14 cellular contexts compared by ENCODE assay signal in the genomic region with DNA sequence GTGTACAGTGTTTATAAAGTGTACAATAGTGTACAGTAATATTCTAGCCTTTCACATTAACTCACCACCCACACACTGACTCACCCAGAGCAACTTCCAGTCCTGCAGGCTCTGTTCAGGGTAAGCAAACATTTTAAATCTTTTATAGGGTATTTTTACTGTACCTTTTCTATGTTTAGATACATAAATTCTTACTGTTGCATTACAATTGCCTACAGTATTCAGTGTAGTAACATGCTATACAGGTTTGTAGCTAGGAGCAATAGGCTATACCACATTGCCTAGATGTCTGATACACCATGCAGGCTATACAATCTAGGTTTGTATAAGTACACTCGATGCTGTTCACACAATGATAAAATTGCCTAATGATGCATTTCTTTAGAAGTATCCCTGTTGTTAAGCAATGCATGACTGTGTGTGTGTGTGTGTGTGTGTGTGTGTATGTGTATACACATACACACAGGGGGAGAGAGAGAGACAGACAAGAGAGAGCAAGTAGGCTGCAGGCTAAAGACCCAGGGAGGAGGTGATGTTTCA.
DNase-seq lines count a peak whose midpoint lies in the region; ATAC-seq and TF ChIP-seq lines count a peak whose summit lies in the region.
"Had no signal": no experiment of that assay in that cellular context is flagged by ENCODE, and none has a peak within 500 bp of the region (broad histone marks: within the 10 kb centered on the region; RNA-seq: fewer than 3 reads in every experiment).

No MANE protein-coding gene starts in this region.

- CTCF ChIA-PET in activated CD8-positive, alpha-beta T cell treated with anti-CD3 and anti-CD28 coated beads for 36 hours (lab: Charles Lee), result no interaction called here

- H3K4me3 ChIP-seq in fibroblast of villous mesenchyme (ENCODE audit: low read depth, low read length), result no peak overlapping the region
- H3K4me3 ChIP-seq: spleen, uterus had no signal

- no peaks in the 10 kb centered on the region for H3K36me3 Mint-ChIP-seq in activated CD8-positive, alpha-beta T cell treated with anti-CD3 and anti-CD28 coated beads for 36 hours (ENCODE audit: low read depth)
- H3K36me3 Mint-ChIP-seq: CD8-positive, alpha-beta T cell had no signal

- peak; percentile 19 for DNase-seq in stimulated activated CD4-positive, alpha-beta T cell treated with anti-CD3 and anti-CD28 coated beads, Interleukin-1b, Interleukin-23, amount 100 ng/mL, for 48 hours
- no peak for DNase-seq in stimulated activated CD4-positive, alpha-beta T cell treated with anti-CD3 and anti-CD28 coated beads, Interleukin-12 subunit alpha, Interleukin-12 subunit beta, amount 100 ng/mL, for 4 hours
- DNase-seq in activated CD8-positive, alpha-beta T cell treated with anti-CD3 and anti-CD28 coated beads for 36 hours, result peak; percentile 62
- peak; percentile 44 for DNase-seq in fibroblast of villous mesenchyme (ENCODE audit: low read depth)
- no peak for DNase-seq in NCI-H2171 treated with DMSO at 0.1 percent for 48 hours (lab: John Stamatoyannopoulos, UW)
- no peak for DNase-seq in ACHN
- no peak for DNase-seq in activated T-cell treated with anti-CD3 and anti-CD28 coated beads, Interleukin-2, amount 50 U/mL, for 48 hours
- DNase-seq: activated CD8-positive, alpha-beta memory T cell treated with anti-CD3 and anti-CD28 coated beads, Interleukin-2, amount 50 U/mL, for 48 hours; CD8-positive, alpha-beta T cell; NCI-H2029 treated with DMSO at 0.1 percent for 48 hours; spleen; uterus had no signal

- peaks cover 5% of the 10 kb centered on the region for H3K27me3 Mint-ChIP-seq in activated CD8-positive, alpha-beta T cell treated with anti-CD3 and anti-CD28 coated beads for 36 hours

- intact Hi-C loops in activated CD8-positive, alpha-beta T cell treated with anti-CD3 and anti-CD28 coated beads for 36 hours (cut with micrococcal nuclease), result no loop called here

- ATAC-seq in activated CD8-positive, alpha-beta T cell treated with anti-CD3 and anti-CD28 coated beads for 36 hours, result peak; percentile 47
- no peak for ATAC-seq in HG02571 (IDR thresholded peaks at IDR 0.05; ENCODE audit: unreplicated experiment)
- ATAC-seq: CD8-positive, alpha-beta T cell had no signal

- TF ChIP-seq CTCF in activated CD8-positive, alpha-beta T cell treated with anti-CD3 and anti-CD28 coated beads for 36 hours (IDR thresholded peaks at IDR 0.05), result no peak
- no peak for TF ChIP-seq CTCF in fibroblast of villous mesenchyme (IDR thresholded peaks at IDR 0.05; ENCODE audit: insufficient read depth, low read depth, low read length)

- POLR2A ChIA-PET in activated CD8-positive, alpha-beta T cell treated with anti-CD3 and anti-CD28 coated beads for 36 hours (lab: Charles Lee), result no interaction called here

- no peaks in the 10 kb centered on the region for H3K4me1 Mint-ChIP-seq in activated CD8-positive, alpha-beta T cell treated with anti-CD3 and anti-CD28 coated beads for 36 hours (ENCODE audit: low read depth)
- H3K4me1 Mint-ChIP-seq: nephron had no signal

- no peak overlapping the region for H3K27ac Mint-ChIP-seq in activated CD8-positive, alpha-beta T cell treated with anti-CD3 and anti-CD28 coated beads for 36 hours
- H3K27ac Mint-ChIP-seq: CD8-positive, alpha-beta T cell; nephron had no signal

- H3K4me3 Mint-ChIP-seq in activated CD8-positive, alpha-beta T cell treated with anti-CD3 and anti-CD28 coated beads for 36 hours, result no peak overlapping the region
- H3K4me3 Mint-ChIP-seq: CD8-positive, alpha-beta T cell; nephron had no signal

- H3K9me3 Mint-ChIP-seq in activated CD8-positive, alpha-beta T cell treated with anti-CD3 and anti-CD28 coated beads for 36 hours, result no peaks in the 10 kb centered on the region
- H3K9me3 Mint-ChIP-seq: CD8-positive, alpha-beta T cell; nephron had no signal

- in situ Hi-C loops in ACHN (cut with HindIII; ENCODE audit: low pct_ligation_motif_present, low pct_unique_long_range_greater_than_20kb, low sequenced_read_pairs), result loop anchor here (25.0 kb wide), 1 partner anchor 195 kb away; no protein-coding TSS in a partner anchor

Comparison
In these comparisons a context has a peak if more than half of its experiments do, and no peak if none do; other contexts are left out.
1. DNase-seq: peak in stimulated activated CD4-positive, alpha-beta T cell treated with anti-CD3 and anti-CD28 coated beads, Interleukin-1b, Interleukin-23, amount 100 ng/mL, for 48 hours (single experiment), activated CD8-positive, alpha-beta T cell treated with anti-CD3 and anti-CD28 coated beads for 36 hours (single experiment) and fibroblast of villous mesenchyme (single experiment); none in stimulated activated CD4-positive, alpha-beta T cell treated with anti-CD3 and anti-CD28 coated beads, Interleukin-12 subunit alpha, Interleukin-12 subunit beta, amount 100 ng/mL, for 4 hours (single experiment), NCI-H2171 treated with DMSO at 0.1 percent for 48 hours (single experiment), ACHN (single experiment) and activated T-cell treated with anti-CD3 and anti-CD28 coated beads, Interleukin-2, amount 50 U/mL, for 48 hours (0 of 2).